13 cellular contexts compared by ENCODE assay signal in the genomic region with DNA sequence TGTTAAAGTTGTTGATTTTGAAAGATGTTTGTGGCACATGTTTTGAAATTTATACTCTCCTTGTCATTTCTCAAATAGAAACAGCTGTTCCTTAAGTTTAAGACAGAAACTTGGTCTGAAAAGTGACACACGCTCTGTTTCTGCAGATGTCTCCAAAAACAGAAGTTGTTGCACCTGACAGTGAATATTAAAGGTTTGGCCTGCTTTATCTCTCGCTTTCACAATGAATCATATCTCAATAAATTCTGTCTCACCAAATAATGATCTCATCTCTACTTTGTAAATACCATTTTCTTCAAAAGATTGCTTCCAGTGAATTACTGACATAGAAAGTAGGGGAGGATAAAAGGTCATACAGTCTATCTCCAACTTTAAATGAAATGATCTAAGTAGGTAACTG.
A peak's percentile ranks its signal among the peaks of the same experiment; 100 is the strongest.
DNase-seq lines count a peak whose midpoint lies in the region; ATAC-seq, FAIRE-seq and TF ChIP-seq lines count a peak whose summit lies in the region.
"Had no signal": no experiment of that assay in that cellular context is flagged by ENCODE, and none has a peak within 500 bp of the region (broad histone marks: within the 10 kb centered on the region; RNA-seq: fewer than 3 reads in every experiment).

No MANE protein-coding gene starts in this region.

- H3K27me3 Mint-ChIP-seq in CD14-positive monocyte (ENCODE audit: low read depth in 3 of 3) (peaks cover 0 to 4% (median 0%) of the 10 kb centered on the region in 3 donors), nephron progenitor cell (ENCODE audit: low read depth, poor library complexity) (no peaks in the 10 kb centered on the region)

- TF ChIP-seq EP300 in GM12878 (IDR thresholded peaks at IDR 0.05; ENCODE audit: borderline replicate concordance in 1 of 2, control insufficient read depth in 1 of 2, low read depth in 2 of 2, low read length in 2 of 2) (no peak), tibial nerve (IDR thresholded peaks at IDR 0.05) (no peak)

- DNase-seq in GM12878 (ENCODE audit: low read depth, low spot score) (no peak), CD14-positive monocyte (ENCODE audit: low spot score) (no peak), tibial nerve (ENCODE audit: low spot score in 2 of 2) (no peak), nephron progenitor cell (no peak)
- DNase-seq in stimulated activated CD8-positive, alpha-beta memory T cell treated with anti-CD3 and anti-CD28 coated beads, Interleukin-4, amount 100 ng/mL, for 48 hours = no peak
- DNase-seq: activated CD4-positive, alpha-beta T cell treated with anti-CD3 and anti-CD28 coated beads, Interleukin-2, amount 50 U/mL, for 48 hours; NCI-H1436; NCI-H510A treated with DMSO at 0.1 percent for 48 hours had no signal

- no TSS peak for BruUV-seq in GM12878 (replicated peaks; lab: Mats Ljungman, UMichigan)

- TF ChIP-seq CTCF in GM12878 (IDR thresholded peaks at IDR 0.05 in 2 of 3, conservative IDR thresholded peaks at IDR 0.05 in 1 of 3; ENCODE audit: control insufficient read depth in 2 of 3, extremely low read depth in 1 of 3, insufficient read depth in 1 of 3, low read depth in 3 of 3, low read length in 3 of 3) = no peak
- TF ChIP-seq CTCF in CD14-positive monocyte (IDR thresholded peaks at IDR 0.05) = no peak
- no peak for TF ChIP-seq CTCF in tibial nerve (IDR thresholded peaks at IDR 0.05)
- TF ChIP-seq CTCF in nephron progenitor cell (IDR thresholded peaks at IDR 0.05) = no peak

- CTCF ChIA-PET in GM12878 (lab: Yijun Ruan, JAX) = interaction anchor here (2.0 to 10.9 kb wide), 5 partner anchors 10 to 26 kb away, joined by 8 to 207 read pairs (median 22); no protein-coding TSS in a partner anchor

- WGBS in GM12878 (ENCODE audit: insufficient coverage, insufficient replicate concordance, low lambda C conversion rate, missing lambda C conversion rate) = 0% methylated on average over 2 of the region's 2 CpGs
- WGBS in tibial nerve, 2 donors = 78 to 84% methylated on average over 2 of the region's 2 CpGs

- H2AFZ ChIP-seq in GM12878 (ENCODE audit: control insufficient read depth, low read depth, low read length) = no peak overlapping the region

- H3K27me3 ChIP-seq in GM12878 (replicated peaks in 1 of 2; ENCODE audit: control insufficient read depth in 2 of 2, insufficient read depth in 2 of 2, low read length in 1 of 2) (no peaks in the 10 kb centered on the region), tibial nerve (no peaks in the 10 kb centered on the region)

- ATAC-seq in GM18867 (IDR thresholded peaks at IDR 0.05; ENCODE audit: unreplicated experiment) = peak; percentile 85
- ATAC-seq in GM21528 (IDR thresholded peaks at IDR 0.05; ENCODE audit: low FRiP score, unreplicated experiment) = peak; percentile 62
- ATAC-seq in HG03039 (IDR thresholded peaks at IDR 0.05; ENCODE audit: unreplicated experiment) = peak; percentile 55
- peak; percentile 69 for ATAC-seq in GM12878
- ATAC-seq: left lobe of liver had no signal

- H3K36me3 Mint-ChIP-seq in CD14-positive monocyte (no peaks in the 10 kb centered on the region), nephron progenitor cell (ENCODE audit: low read depth) (no peaks in the 10 kb centered on the region)

- H3K9me3 Mint-ChIP-seq in CD14-positive monocyte (no peaks in the 10 kb centered on the region), nephron progenitor cell (no peaks in the 10 kb centered on the region)

- TF ChIP-seq RAD21 in GM12878 (IDR thresholded peaks at IDR 0.05; ENCODE audit: insufficient read depth, low read depth, low read length) = no peak

- no peak overlapping the region for H3K4me2 ChIP-seq in GM12878 (ENCODE audit: control insufficient read depth, insufficient read depth)

- intact Hi-C loops in GM12878 (cut with micrococcal nuclease; ENCODE audit: unreplicated experiment) = loop anchor here (10.0 kb wide), 1 partner anchor 1257 kb away; no protein-coding TSS in a partner anchor
- intact Hi-C loops in CD14-positive monocyte (cut with micrococcal nuclease) = no loop called here

- no peak overlapping the region for H3K4me3 Mint-ChIP-seq in CD14-positive monocyte
- H3K4me3 Mint-ChIP-seq in nephron progenitor cell = no peak overlapping the region

- H3K4me3 ChIP-seq in GM12878 = no peak overlapping the region
- H3K4me3 ChIP-seq in tibial nerve = no peak overlapping the region

- SMC1A ChIA-PET in GM12878 (lab: Charles Lee; ENCODE audit: uncharacterized antibody, unreplicated experiment) = interaction anchor here (1.1 to 3.5 kb wide), 4 partner anchors 14 to 1521 kb away, joined by 3 to 23 read pairs (median 6); no protein-coding TSS in a partner anchor

- FAIRE-seq in GM12878 (lab: Jason Lieb, UNC) = no peak

- H3K27ac ChIP-seq in GM12878 (ENCODE audit: control insufficient read depth, insufficient read depth) (no peak overlapping the region), tibial nerve (no peak overlapping the region)
- H3K27ac ChIP-seq: epithelial cell of prostate had no signal

- no peaks in the 10 kb centered on the region for H3K9me3 ChIP-seq in GM12878 (replicated peaks; ENCODE audit: control insufficient read depth, insufficient read depth, low read length)
- H3K9me3 ChIP-seq in tibial nerve = no peaks in the 10 kb centered on the region

- H3K36me3 ChIP-seq in GM12878 (ENCODE audit: control insufficient read depth in 2 of 2, insufficient read depth in 2 of 2, low read length in 1 of 2) (no peaks in the 10 kb centered on the region), tibial nerve (no peaks in the 10 kb centered on the region)

- TF ChIP-seq POLR2A in GM12878 (IDR thresholded peaks at IDR 0.05; ENCODE audit: low read depth, low read length) (no peak), tibial nerve (IDR thresholded peaks at IDR 0.05) (no peak)

- RAD21 ChIA-PET in GM12878 (lab: Charles Lee; ENCODE audit: unreplicated experiment) = interaction anchor here (2.4 kb wide), 1 partner anchor 20 kb away, joined by 5 read pairs; no protein-coding TSS in a partner anchor

- POLR2A ChIA-PET in GM12878 (lab: Charles Lee) = no interaction called here

- H3K4me1 Mint-ChIP-seq in CD14-positive monocyte (no peaks in the 10 kb centered on the region), nephron progenitor cell (peaks cover 11% of the 10 kb centered on the region)

- H3K27ac Mint-ChIP-seq in CD14-positive monocyte = no peak overlapping the region
- H3K27ac Mint-ChIP-seq in nephron progenitor cell = no peak overlapping the region

- H3K4me1 ChIP-seq in GM12878 (ENCODE audit: control insufficient read depth, insufficient read depth, low read length) = no peaks in the 10 kb centered on the region
- no peaks in the 10 kb centered on the region for H3K4me1 ChIP-seq in tibial nerve

- H3K9ac ChIP-seq in GM12878 (ENCODE audit: control insufficient read depth, insufficient read depth, low read length) = no peak overlapping the region

- H4K20me1 ChIP-seq in GM12878 (ENCODE audit: control insufficient read depth, insufficient read depth) = no peaks in the 10 kb centered on the region

- in situ Hi-C loops in GM12878 (cut with MboI) = loop anchor here (25.0 kb wide), 1 partner anchor 1460 kb away; no protein-coding TSS in a partner anchor

- no peaks in the 10 kb centered on the region for H3K79me2 ChIP-seq in GM12878 (ENCODE audit: control insufficient read depth, insufficient read depth, low read length)

TF ChIP-seq in GM12878, 131 proteins besides CTCF, POLR2A, EP300 and RAD21 (continues in another document):
- 0 out of 2 replicates have a peak, but pooled peaks have one; percentile 10 for TF ChIP-seq GABPA (IDR thresholded peaks at IDR 0.05; ENCODE audit: low read depth)
- TF ChIP-seq, protein P1, sequence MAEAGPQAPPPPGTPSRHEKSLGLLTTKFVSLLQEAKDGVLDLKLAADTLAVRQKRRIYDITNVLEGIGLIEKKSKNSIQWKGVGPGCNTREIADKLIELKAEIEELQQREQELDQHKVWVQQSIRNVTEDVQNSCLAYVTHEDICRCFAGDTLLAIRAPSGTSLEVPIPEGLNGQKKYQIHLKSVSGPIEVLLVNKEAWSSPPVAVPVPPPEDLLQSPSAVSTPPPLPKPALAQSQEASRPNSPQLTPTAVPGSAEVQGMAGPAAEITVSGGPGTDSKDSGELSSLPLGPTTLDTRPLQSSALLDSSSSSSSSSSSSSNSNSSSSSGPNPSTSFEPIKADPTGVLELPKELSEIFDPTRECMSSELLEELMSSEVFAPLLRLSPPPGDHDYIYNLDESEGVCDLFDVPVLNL (IDR thresholded peaks at IDR 0.05; ENCODE audit: low read depth, low read length) = no peak
- no peak for TF ChIP-seq SMAD1 (IDR thresholded peaks at IDR 0.05; ENCODE audit: low read depth, partially characterized antibody)
- TF ChIP-seq ATF7 (IDR thresholded peaks at IDR 0.05; ENCODE audit: low read depth) = no peak
- TF ChIP-seq JUNB (IDR thresholded peaks at IDR 0.05) = peak; percentile 87
- TF ChIP-seq NRF1 (conservative IDR thresholded peaks at IDR 0.05; ENCODE audit: low read depth, low read length) = no peak
- TF ChIP-seq CBX3 (IDR thresholded peaks at IDR 0.05; ENCODE audit: borderline replicate concordance, low read depth) = no peak
- TF ChIP-seq, protein P2, sequence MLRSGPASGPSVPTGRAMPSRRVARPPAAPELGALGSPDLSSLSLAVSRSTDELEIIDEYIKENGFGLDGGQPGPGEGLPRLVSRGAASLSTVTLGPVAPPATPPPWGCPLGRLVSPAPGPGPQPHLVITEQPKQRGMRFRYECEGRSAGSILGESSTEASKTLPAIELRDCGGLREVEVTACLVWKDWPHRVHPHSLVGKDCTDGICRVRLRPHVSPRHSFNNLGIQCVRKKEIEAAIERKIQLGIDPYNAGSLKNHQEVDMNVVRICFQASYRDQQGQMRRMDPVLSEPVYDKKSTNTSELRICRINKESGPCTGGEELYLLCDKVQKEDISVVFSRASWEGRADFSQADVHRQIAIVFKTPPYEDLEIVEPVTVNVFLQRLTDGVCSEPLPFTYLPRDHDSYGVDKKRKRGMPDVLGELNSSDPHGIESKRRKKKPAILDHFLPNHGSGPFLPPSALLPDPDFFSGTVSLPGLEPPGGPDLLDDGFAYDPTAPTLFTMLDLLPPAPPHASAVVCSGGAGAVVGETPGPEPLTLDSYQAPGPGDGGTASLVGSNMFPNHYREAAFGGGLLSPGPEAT (IDR thresholded peaks at IDR 0.05; ENCODE audit: low read depth) = no peak
- TF ChIP-seq ZNF622 (IDR thresholded peaks at IDR 0.05) = no peak
- no peak for TF ChIP-seq TBL1XR1 (IDR thresholded peaks at IDR 0.05; ENCODE audit: low read depth, low read length)
- no peak for TF ChIP-seq SPI1 (IDR thresholded peaks at IDR 0.05; ENCODE audit: borderline replicate concordance, insufficient read depth, low read depth, low read length)
